1 cellular context compared by ENCODE assay signal in genomic region chr2:189131986-189132385, GRCh38.
TF ChIP-seq lines count a peak whose summit lies in the region.

No MANE protein-coding gene starts in this region.

TF ChIP-seq in WTC11, 78 proteins besides CTCF, POLR2A, EP300 and RAD21 (continued from another document):
- no peak for TF ChIP-seq ARID4B (CRISPR knock-in tag; IDR thresholded peaks at IDR 0.05; ENCODE audit: borderline replicate concordance)
- no peak for TF ChIP-seq PRDM15 (CRISPR knock-in tag; IDR thresholded peaks at IDR 0.05)
- TF ChIP-seq ATF1 (CRISPR knock-in tag; IDR thresholded peaks at IDR 0.05): no peak
- no peak for TF ChIP-seq ZNF263 (CRISPR knock-in tag; IDR thresholded peaks at IDR 0.05; ENCODE audit: low read depth)
TF ChIP-seq in WTC11: peak in this region for 0.
